16 cellular contexts compared by ENCODE assay signal in the genomic region with DNA sequence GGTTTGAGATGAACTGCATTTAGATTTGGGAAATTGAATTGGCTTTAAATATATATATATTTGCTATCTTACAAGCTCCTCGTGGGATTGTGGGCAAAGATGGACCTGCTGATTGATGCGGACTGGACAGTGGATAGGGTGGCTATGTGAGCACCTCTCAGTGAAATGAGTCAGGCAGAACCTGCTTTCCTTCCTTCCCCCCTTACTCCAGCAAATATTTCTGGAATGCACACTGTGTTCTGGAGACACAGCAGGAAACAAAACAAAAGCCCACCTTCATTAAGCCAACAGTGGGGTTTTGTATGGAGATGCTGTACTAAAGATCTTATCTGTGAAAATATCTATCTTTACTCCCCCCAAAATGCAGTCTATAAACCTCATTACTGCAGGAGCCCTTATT.
A peak's percentile ranks its signal among the peaks of the same experiment; 100 is the strongest.
DNase-seq lines count a peak whose midpoint lies in the region; ATAC-seq, FAIRE-seq and TF ChIP-seq lines count a peak whose summit lies in the region.
"Had no signal": no experiment of that assay in that cellular context is flagged by ENCODE, and none has a peak within 500 bp of the region (broad histone marks: within the 10 kb centered on the region; RNA-seq: fewer than 3 reads in every experiment).

No MANE protein-coding gene starts in this region.

- DNase-seq in HT1080 (ENCODE audit: low read depth) (peak; percentile 26), K562 (ENCODE audit: extremely low read depth in 1 of 4, low spot score in 3 of 4) (no peak), left kidney (ENCODE audit: low read depth, low spot score) (peak; percentile 39), NCI-H1417 treated with DMSO at 0.1 percent for 48 hours (lab: John Stamatoyannopoulos, UW) (no peak)
- DNase-seq: CD8-positive, alpha-beta memory T cell; NCI-H1048; NCI-H1694 treated with DMSO at 0.1 percent for 48 hours; NCI-H2107; NCI-H2227 treated with DMSO at 0.1 percent for 48 hours; NCI-H524 treated with DMSO at 0.1 percent for 48 hours; SHP77 treated with DMSO at 0.1 percent for 48 hours had no signal

- BruUV-seq in K562 (replicated peaks; lab: Mats Ljungman, UMichigan), result TSS peak; percentile 3

- intact Hi-C loops in K562 (cut with micrococcal nuclease), result loop anchor here (10.0 kb wide), 1 partner anchor 251 kb away; no protein-coding TSS in a partner anchor

- H3K4me3 ChIP-seq in K562 (no peak overlapping the region), rectal smooth muscle tissue (ENCODE audit: low read length) (no peak overlapping the region)

- no peaks in the 10 kb centered on the region; the same call in 2 of the 3 replicates for H3K79me2 ChIP-seq in K562 (ENCODE audit: control insufficient read depth, insufficient read depth, low read length)

- H3K36me3 ChIP-seq in K562 (ENCODE audit: control insufficient read depth, insufficient read depth, low read length), result peaks cover 82% of the 10 kb centered on the region
- no peaks in the 10 kb centered on the region for H3K36me3 ChIP-seq in rectal smooth muscle tissue (ENCODE audit: control insufficient read depth, insufficient read depth, low read length)

- no peak overlapping the region for H3K4me2 ChIP-seq in K562 (ENCODE audit: insufficient read depth, low read length)

- TF ChIP-seq CTCF in K562 (IDR thresholded peaks at IDR 0.05 in 2 of 3, conservative IDR thresholded peaks at IDR 0.05 in 1 of 3; ENCODE audit: insufficient read depth in 2 of 3, low read depth in 1 of 3, low read length in 3 of 3), result no peak

- CTCF ChIA-PET in K562 (lab: Yijun Ruan, JAX; ENCODE audit: low intra/inter-chr PET ratio), result no interaction called here

- no peak for TF ChIP-seq EP300 in K562 (IDR thresholded peaks at IDR 0.05; ENCODE audit: low read length)

- no peaks in the 10 kb centered on the region for H3K9me1 ChIP-seq in K562 (ENCODE audit: control insufficient read depth, insufficient read depth, low read length)

- 89% methylated on average over 2 of the region's 2 CpGs for WGBS in K562 (ENCODE audit: insufficient coverage, low coverage, missing lambda C conversion rate)

- FAIRE-seq in K562 (lab: Jason Lieb, UNC), result no peak
- FAIRE-seq: D721Med, G401.6 had no signal

- peaks cover 10% of the 10 kb centered on the region; the same call in 1 of the 2 replicates for H4K20me1 ChIP-seq in K562 (replicated peaks; ENCODE audit: control insufficient read depth, insufficient read depth, low read length)

- no peaks in the 10 kb centered on the region for H3K9me3 ChIP-seq in K562 (replicated peaks; ENCODE audit: control insufficient read depth, insufficient read depth, low read depth, low read length)

- H3K27me3 ChIP-seq in K562 (ENCODE audit: control insufficient read depth in 2 of 2, insufficient read depth in 2 of 2, low read length in 2 of 2) (no peaks in the 10 kb centered on the region), rectal smooth muscle tissue (ENCODE audit: control insufficient read depth, insufficient read depth, low read length) (no peaks in the 10 kb centered on the region)

- H3K27ac ChIP-seq in K562 (ENCODE audit: extremely low read depth, low read depth, low read length) (no peak overlapping the region), rectal smooth muscle tissue (ENCODE audit: low read depth, low read length) (peak overlapping the region; percentile 33)

- no peak for TF ChIP-seq RAD21 in K562 (CRISPR knock-in tag; conservative IDR thresholded peaks at IDR 0.05 in 1 of 2, IDR thresholded peaks at IDR 0.05 in 1 of 2)

- ATAC-seq in K562 (no peak), GM21737 (IDR thresholded peaks at IDR 0.05; ENCODE audit: unreplicated experiment) (no peak), GM18511 (IDR thresholded peaks at IDR 0.05; ENCODE audit: unreplicated experiment) (no peak)

- H2AFZ ChIP-seq in K562 (ENCODE audit: low read depth, low read length), result no peak overlapping the region

- H3K9ac ChIP-seq in K562 (ENCODE audit: insufficient read depth in 1 of 2, low read depth in 2 of 2, low read length in 2 of 2) (no peak overlapping the region), rectal smooth muscle tissue (ENCODE audit: low read length) (no peak overlapping the region)

- TF ChIP-seq POLR2A in K562 (conservative IDR thresholded peaks at IDR 0.05), result no peak

- POLR2A ChIA-PET in K562 (lab: Yijun Ruan, JAX), result interaction anchor here (0.6 to 0.7 kb wide), 3 partner anchors 16 to 221 kb away, joined by 3 to 4 read pairs (median 3); no protein-coding TSS in a partner anchor

- H3K4me1 ChIP-seq in K562 (replicated peaks in 1 of 2; ENCODE audit: control insufficient read depth in 2 of 2, insufficient read depth in 2 of 2, low read length in 2 of 2) (peaks cover 0 to 5% of the 10 kb centered on the region in 2 experiments; a peak in 2 of 5 replicates), rectal smooth muscle tissue (ENCODE audit: control insufficient read depth, insufficient read depth, low read length) (peaks cover 15% of the 10 kb centered on the region)

- in situ Hi-C loops in K562 (cut with MboI), result no loop called here

TF ChIP-seq in K562, 482 proteins besides CTCF, POLR2A, EP300 and RAD21:
- peak; percentile 4 for TF ChIP-seq RBM22 (IDR thresholded peaks at IDR 0.05; ENCODE audit: low read depth, low read length, poor library complexity, severe bottlenecking)
- no peak for TF ChIP-seq ZNF589 (CRISPR knock-in tag; IDR thresholded peaks at IDR 0.05; ENCODE audit: low read depth)
- TF ChIP-seq, protein P1, sequence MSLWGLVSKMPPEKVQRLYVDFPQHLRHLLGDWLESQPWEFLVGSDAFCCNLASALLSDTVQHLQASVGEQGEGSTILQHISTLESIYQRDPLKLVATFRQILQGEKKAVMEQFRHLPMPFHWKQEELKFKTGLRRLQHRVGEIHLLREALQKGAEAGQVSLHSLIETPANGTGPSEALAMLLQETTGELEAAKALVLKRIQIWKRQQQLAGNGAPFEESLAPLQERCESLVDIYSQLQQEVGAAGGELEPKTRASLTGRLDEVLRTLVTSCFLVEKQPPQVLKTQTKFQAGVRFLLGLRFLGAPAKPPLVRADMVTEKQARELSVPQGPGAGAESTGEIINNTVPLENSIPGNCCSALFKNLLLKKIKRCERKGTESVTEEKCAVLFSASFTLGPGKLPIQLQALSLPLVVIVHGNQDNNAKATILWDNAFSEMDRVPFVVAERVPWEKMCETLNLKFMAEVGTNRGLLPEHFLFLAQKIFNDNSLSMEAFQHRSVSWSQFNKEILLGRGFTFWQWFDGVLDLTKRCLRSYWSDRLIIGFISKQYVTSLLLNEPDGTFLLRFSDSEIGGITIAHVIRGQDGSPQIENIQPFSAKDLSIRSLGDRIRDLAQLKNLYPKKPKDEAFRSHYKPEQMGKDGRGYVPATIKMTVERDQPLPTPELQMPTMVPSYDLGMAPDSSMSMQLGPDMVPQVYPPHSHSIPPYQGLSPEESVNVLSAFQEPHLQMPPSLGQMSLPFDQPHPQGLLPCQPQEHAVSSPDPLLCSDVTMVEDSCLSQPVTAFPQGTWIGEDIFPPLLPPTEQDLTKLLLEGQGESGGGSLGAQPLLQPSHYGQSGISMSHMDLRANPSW (CRISPR knock-in tag; IDR thresholded peaks at IDR 0.05), result no peak
- no peak for TF ChIP-seq CHD4 (IDR thresholded peaks at IDR 0.05; ENCODE audit: insufficient read depth, insufficient replicate concordance, low read depth, low read length, poor library complexity, severe bottlenecking)
- no peak for TF ChIP-seq E2F3 (CRISPR knock-in tag; IDR thresholded peaks at IDR 0.05)
- no peak for TF ChIP-seq TOE1 (IDR thresholded peaks at IDR 0.05; ENCODE audit: borderline replicate concordance)
- TF ChIP-seq TOE1 (CRISPR knock-in tag; IDR thresholded peaks at IDR 0.05; ENCODE audit: borderline replicate concordance, low read depth), result no peak
- TF ChIP-seq MAFK (IDR thresholded peaks at IDR 0.05; ENCODE audit: low read length), result no peak

Comparison
In these comparisons a context has a peak if more than half of its experiments do, and no peak if none do; other contexts are left out.
1. DNase-seq: peak in HT1080 (single experiment) and left kidney (single experiment); none in K562 (0 of 4) and NCI-H1417 treated with DMSO at 0.1 percent for 48 hours (single experiment).